In the genomic region with DNA sequence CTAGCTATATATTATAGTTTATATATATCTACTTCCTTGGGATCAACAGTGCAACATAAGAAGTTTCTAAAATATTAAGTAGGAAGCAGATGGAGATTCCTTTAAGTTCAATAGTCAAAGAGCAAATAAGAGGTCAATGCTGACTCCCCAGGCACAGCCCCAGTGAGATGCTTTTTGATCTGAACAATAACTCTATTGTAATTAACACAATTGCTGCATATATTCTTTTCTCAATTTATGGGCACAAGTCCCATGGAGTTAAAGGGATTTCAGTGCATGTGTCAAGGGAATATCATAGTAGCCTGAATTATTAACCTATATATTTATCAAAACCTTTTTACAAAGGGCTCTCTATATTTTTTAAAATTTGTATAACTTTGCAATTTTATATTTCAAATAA, we compare ENCODE assay signal across 24 cellular contexts.
DNase-seq lines count a peak whose midpoint lies in the region; FAIRE-seq and TF ChIP-seq lines count a peak whose summit lies in the region.
"Had no signal": no experiment of that assay in that cellular context is flagged by ENCODE, and none has a peak within 500 bp of the region (broad histone marks: within the 10 kb centered on the region; RNA-seq: fewer than 3 reads in every experiment).

No MANE protein-coding gene starts in this region.

- TF ChIP-seq CTCF in kidney (IDR thresholded peaks at IDR 0.05; ENCODE audit: borderline replicate concordance, extremely low read depth, insufficient read depth), result no peak
- TF ChIP-seq CTCF in HFFc6 (IDR thresholded peaks at IDR 0.05), result no peak

- no peaks in the 10 kb centered on the region for H3K36me3 ChIP-seq in kidney (ENCODE audit: control insufficient read depth in 1 of 2, insufficient read depth in 2 of 2, low read length in 2 of 2)
- H3K36me3 ChIP-seq: BE2C; BLaER1 treated with 17β-estradiol and CSF1 and Interleukin-3, amounts not matched to agents 10 nM and 100 nM; HAP-1 had no signal

- H3K9me3 Mint-ChIP-seq in activated T-helper 1 cell treated with anti-CD3 and anti-CD28 coated beads, Interleukin-12 subunit alpha, Interleukin-12 subunit beta, Interleukin-2, Interleukin-4 antibody, amounts not matched to agents 30 ng/mL and 10 ng/mL and 1 ng/mL, durations not matched to agents 14 hours and 24 hours and 36 hours, result no peaks in the 10 kb centered on the region
- no peaks in the 10 kb centered on the region for H3K9me3 Mint-ChIP-seq in HFFc6

- H3K4me3 Mint-ChIP-seq in activated T-helper 1 cell treated with anti-CD3 and anti-CD28 coated beads, Interleukin-12 subunit alpha, Interleukin-12 subunit beta, Interleukin-2, Interleukin-4 antibody, amounts not matched to agents 30 ng/mL and 10 ng/mL and 1 ng/mL, durations not matched to agents 14 hours and 24 hours and 36 hours, result no peak overlapping the region
- H3K4me3 Mint-ChIP-seq in HFFc6, result no peak overlapping the region
- H3K4me3 Mint-ChIP-seq: CD14-positive monocyte; CD4-positive, alpha-beta T cell; CD8-positive, alpha-beta memory T cell had no signal

- no peaks in the 10 kb centered on the region for H3K4me1 ChIP-seq in kidney (ENCODE audit: control insufficient read depth in 1 of 2, insufficient read depth in 1 of 2, low read depth in 1 of 2, low read length in 2 of 2)
- H3K4me1 ChIP-seq: BE2C; BLaER1 treated with 17β-estradiol and CSF1 and Interleukin-3, amounts not matched to agents 10 nM and 100 nM; HAP-1 had no signal

- no peaks in the 10 kb centered on the region for H3K36me3 Mint-ChIP-seq in activated T-helper 1 cell treated with anti-CD3 and anti-CD28 coated beads, Interleukin-12 subunit alpha, Interleukin-12 subunit beta, Interleukin-2, Interleukin-4 antibody, amounts not matched to agents 30 ng/mL and 10 ng/mL and 1 ng/mL, durations not matched to agents 14 hours and 24 hours and 36 hours (ENCODE audit: low read depth)
- H3K36me3 Mint-ChIP-seq in HFFc6 (ENCODE audit: low read depth), result no peaks in the 10 kb centered on the region
- H3K36me3 Mint-ChIP-seq: CD8-positive, alpha-beta memory T cell had no signal

- no peak overlapping the region for H3K4me3 ChIP-seq in kidney (ENCODE audit: low read length in 2 of 2)
- H3K4me3 ChIP-seq: BLaER1 treated with 17β-estradiol and CSF1 and Interleukin-3, amounts not matched to agents 10 nM and 100 nM; HAP-1 had no signal

- H3K9me3 ChIP-seq in kidney (ENCODE audit: control insufficient read depth in 1 of 2, low read length in 2 of 2), result no peaks in the 10 kb centered on the region
- H3K9me3 ChIP-seq: BE2C, HAP-1 had no signal

- no peak overlapping the region for H3K27ac ChIP-seq in kidney (ENCODE audit: low read depth in 2 of 2, low read length in 2 of 2)
- H3K27ac ChIP-seq: 22Rv1; BLaER1 treated with 17β-estradiol and CSF1 and Interleukin-3, amounts not matched to agents 10 nM and 100 nM had no signal

- H3K27ac Mint-ChIP-seq in activated T-helper 1 cell treated with anti-CD3 and anti-CD28 coated beads, Interleukin-12 subunit alpha, Interleukin-12 subunit beta, Interleukin-2, Interleukin-4 antibody, amounts not matched to agents 30 ng/mL and 10 ng/mL and 1 ng/mL, durations not matched to agents 14 hours and 24 hours and 36 hours, result no peak overlapping the region
- no peak overlapping the region for H3K27ac Mint-ChIP-seq in HFFc6
- H3K27ac Mint-ChIP-seq: CD14-positive monocyte; CD4-positive, alpha-beta T cell; CD8-positive, alpha-beta memory T cell had no signal

- intact Hi-C loops in kidney (cut with DNase I), result no loop called here
- intact Hi-C loops in activated T-helper 1 cell treated with anti-CD3 and anti-CD28 coated beads, Interleukin-12 subunit alpha, Interleukin-12 subunit beta, Interleukin-2, Interleukin-4 antibody, amounts not matched to agents 30 ng/mL and 10 ng/mL and 1 ng/mL, durations not matched to agents 14 hours and 24 hours and 36 hours (cut with micrococcal nuclease), result no loop called here

- FAIRE-seq in kidney (lab: Jason Lieb, UNC), result peak; percentile 62
- FAIRE-seq: A204.1, G401.6, GM12892, H54 had no signal

- DNase-seq in Ammon's horn (ENCODE audit: low spot score), result peak; percentile 22
- DNase-seq in foreskin melanocyte, result peak; percentile 34
- DNase-seq in kidney, result no peak
- DNase-seq in pons (ENCODE audit: low spot score), result peak; percentile 79
- no peak for DNase-seq in G401 (ENCODE audit: low spot score)
- no peak for DNase-seq in activated T-helper 1 cell treated with anti-CD3 and anti-CD28 coated beads, Interleukin-12 subunit alpha, Interleukin-12 subunit beta, Interleukin-2, Interleukin-4 antibody, amounts not matched to agents 30 ng/mL and 10 ng/mL and 1 ng/mL, durations not matched to agents 14 hours and 24 hours and 36 hours (ENCODE audit: low spot score)
- no peak for DNase-seq in kidney glomerular epithelial cell (lab: John Stamatoyannopoulos, UW)
- DNase-seq in HFFc6, result no peak
- DNase-seq: BE2C; Calu3; CD4-positive, alpha-beta T cell; CD8-positive, alpha-beta memory T cell; COR-L47; DMS53; DMS79 treated with DMSO at 0.1 percent for 48 hours; GOT3 had no signal

- H3K27me3 Mint-ChIP-seq in activated T-helper 1 cell treated with anti-CD3 and anti-CD28 coated beads, Interleukin-12 subunit alpha, Interleukin-12 subunit beta, Interleukin-2, Interleukin-4 antibody, amounts not matched to agents 30 ng/mL and 10 ng/mL and 1 ng/mL, durations not matched to agents 14 hours and 24 hours and 36 hours (ENCODE audit: insufficient read depth), result no peaks in the 10 kb centered on the region
- no peaks in the 10 kb centered on the region; the same call in 1 of the 2 replicates for H3K27me3 Mint-ChIP-seq in HFFc6 (ENCODE audit: insufficient read depth)
- H3K27me3 Mint-ChIP-seq: CD4-positive, alpha-beta T cell; CD8-positive, alpha-beta memory T cell had no signal

- no peak overlapping the region for H3K9ac ChIP-seq in kidney (ENCODE audit: low read length in 2 of 2)
- H3K9ac ChIP-seq: BLaER1 treated with 17β-estradiol and CSF1 and Interleukin-3, amounts not matched to agents 10 nM and 100 nM had no signal

- in situ Hi-C loops in G401 (cut with HindIII; ENCODE audit: low sequenced_read_pairs), result no loop called here

- no peaks in the 10 kb centered on the region for H3K4me1 Mint-ChIP-seq in activated T-helper 1 cell treated with anti-CD3 and anti-CD28 coated beads, Interleukin-12 subunit alpha, Interleukin-12 subunit beta, Interleukin-2, Interleukin-4 antibody, amounts not matched to agents 30 ng/mL and 10 ng/mL and 1 ng/mL, durations not matched to agents 14 hours and 24 hours and 36 hours (ENCODE audit: low read depth)
- H3K4me1 Mint-ChIP-seq in HFFc6 (ENCODE audit: low read depth), result peaks cover 12% of the 10 kb centered on the region

Comparison
In these comparisons a context has a peak if more than half of its experiments do, and no peak if none do; other contexts are left out.
1. DNase-seq: peak in Ammon's horn (single experiment), foreskin melanocyte (single experiment) and pons (single experiment); none in kidney (single experiment), G401 (single experiment), activated T-helper 1 cell treated with anti-CD3 and anti-CD28 coated beads, Interleukin-12 subunit alpha, Interleukin-12 subunit beta, Interleukin-2, Interleukin-4 antibody, amounts not matched to agents 30 ng/mL and 10 ng/mL and 1 ng/mL, durations not matched to agents 14 hours and 24 hours and 36 hours (single experiment), kidney glomerular epithelial cell (single experiment) and HFFc6 (single experiment).